8 cellular contexts compared by ENCODE assay signal in the genomic region with DNA sequence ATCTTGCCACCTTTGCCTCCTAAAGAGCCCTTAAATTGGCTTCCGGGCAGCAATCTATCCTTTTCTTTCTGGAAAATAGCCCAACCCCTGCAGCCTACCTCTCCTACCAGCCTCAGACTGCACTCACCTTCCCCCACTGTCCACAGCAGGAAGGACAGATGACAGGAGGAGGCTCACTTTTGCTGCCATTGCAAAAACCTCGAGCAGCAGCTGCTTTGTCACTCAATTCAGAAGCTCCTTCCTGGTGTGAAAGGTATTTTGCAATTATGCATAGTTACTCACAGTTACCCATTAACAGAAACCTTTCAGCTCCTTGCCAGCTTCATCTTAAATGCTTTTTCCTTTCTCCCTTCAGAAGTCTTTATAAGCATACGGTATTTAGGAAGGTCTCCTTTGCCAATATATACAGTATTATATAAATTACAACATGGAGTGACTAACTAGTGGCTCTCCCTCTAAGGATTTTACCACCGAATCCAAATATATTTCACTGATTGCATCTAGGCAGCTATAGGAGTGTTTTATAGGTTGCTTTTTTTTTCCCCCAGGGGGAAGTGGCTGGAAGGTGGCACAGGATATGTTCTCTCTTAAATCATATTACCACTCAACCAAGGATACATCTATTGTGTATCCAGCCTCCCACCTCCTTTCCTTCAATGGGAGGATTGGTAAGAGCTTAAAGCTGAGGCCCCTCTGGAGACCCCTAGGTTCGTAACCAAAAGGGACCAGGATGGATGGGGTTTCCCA.
DNase-seq lines count a peak whose midpoint lies in the region; ATAC-seq, FAIRE-seq and TF ChIP-seq lines count a peak whose summit lies in the region.

No MANE protein-coding gene starts in this region.

- peak; percentile 54 for DNase-seq in NCI-H2107 (lab: John Stamatoyannopoulos, UW)
- DNase-seq in pancreas = peak in 2 of 6 donors; percentile 27 to 44
- DNase-seq in amygdala (lab: John Stamatoyannopoulos, UW) = no peak
- DNase-seq in COLO829 (ENCODE audit: low spot score) = no peak
- no peak for DNase-seq in activated CD4-positive, alpha-beta T cell treated with anti-CD3 and anti-CD28 coated beads for 1 hour

- H3K27ac ChIP-seq in HUES48 (ENCODE audit: low read depth, low read length) (peak overlapping the region; percentile 74), pancreas (peak overlapping the region in 1 of 4 donors; percentile 6)

- 0 out of 2 replicates have a peak overlapping the region, but pooled peaks have one; percentile 31 for H3K4me3 ChIP-seq in HUES48 (ENCODE audit: low read depth, low read length)
- H3K4me3 ChIP-seq in pancreas = no peak overlapping the region

- 36 to 40% methylated on average over 5 of the region's 5 CpGs for WGBS in pancreas, 2 donors

- no peaks in the 10 kb centered on the region for H3K27me3 Mint-ChIP-seq in brain
- no peaks in the 10 kb centered on the region for H3K27me3 Mint-ChIP-seq in stimulated activated memory B cell treated with anti-CD40 and anti-IgM and Interleukin-4, amounts not matched to agents 10 μg/mL and 1 μg/mL and 100 μg/mL, for 72 hours

- no peak for TF ChIP-seq CTCF in brain (conservative IDR thresholded peaks at IDR 0.05)
- no peak for TF ChIP-seq CTCF in pancreas (IDR thresholded peaks at IDR 0.05)

- no peaks in the 10 kb centered on the region for H3K27me3 ChIP-seq in HUES48 (ENCODE audit: control insufficient read depth, insufficient read depth, low read length)
- H3K27me3 ChIP-seq in pancreas = no peaks in the 10 kb centered on the region

- peak; percentile 75 to 96 (median 94) for ATAC-seq in pancreas
- ATAC-seq in stimulated activated memory B cell treated with anti-CD40 and anti-IgM and Interleukin-4, amounts not matched to agents 10 μg/mL and 1 μg/mL and 100 μg/mL, for 72 hours = no peak

- peaks cover 69% of the 10 kb centered on the region for H3K4me1 Mint-ChIP-seq in brain
- no peaks in the 10 kb centered on the region for H3K4me1 Mint-ChIP-seq in stimulated activated memory B cell treated with anti-CD40 and anti-IgM and Interleukin-4, amounts not matched to agents 10 μg/mL and 1 μg/mL and 100 μg/mL, for 72 hours

- intact Hi-C loops in pancreas (cut with DNase I) = no loop called here

- no peak overlapping the region for H3K9ac ChIP-seq in HUES48 (ENCODE audit: low read depth, low read length)

- H3K36me3 Mint-ChIP-seq in brain = no peaks in the 10 kb centered on the region
- H3K36me3 Mint-ChIP-seq in stimulated activated memory B cell treated with anti-CD40 and anti-IgM and Interleukin-4, amounts not matched to agents 10 μg/mL and 1 μg/mL and 100 μg/mL, for 72 hours = no peaks in the 10 kb centered on the region

- FAIRE-seq in pancreas (lab: Jason Lieb, UNC) = no peak

- no peaks in the 10 kb centered on the region for H3K9me3 Mint-ChIP-seq in brain
- no peaks in the 10 kb centered on the region for H3K9me3 Mint-ChIP-seq in stimulated activated memory B cell treated with anti-CD40 and anti-IgM and Interleukin-4, amounts not matched to agents 10 μg/mL and 1 μg/mL and 100 μg/mL, for 72 hours

- H3K4me1 ChIP-seq in HUES48 (ENCODE audit: control insufficient read depth, insufficient read depth, low read length) (peaks cover 36% of the 10 kb centered on the region), pancreas (peaks cover 0 to 5% (median 5%) of the 10 kb centered on the region in 3 donors)

- H3K27ac Mint-ChIP-seq in brain = peak overlapping the region; percentile 70 to 96 (median 80)
- H3K27ac Mint-ChIP-seq in stimulated activated memory B cell treated with anti-CD40 and anti-IgM and Interleukin-4, amounts not matched to agents 10 μg/mL and 1 μg/mL and 100 μg/mL, for 72 hours = no peak overlapping the region

- H3K36me3 ChIP-seq in HUES48 (ENCODE audit: control insufficient read depth, insufficient read depth, low read length) (no peaks in the 10 kb centered on the region), pancreas (no peaks in the 10 kb centered on the region)

- peak overlapping the region; percentile 10 to 65 (median 57) for H3K4me3 Mint-ChIP-seq in brain
- H3K4me3 Mint-ChIP-seq in stimulated activated memory B cell treated with anti-CD40 and anti-IgM and Interleukin-4, amounts not matched to agents 10 μg/mL and 1 μg/mL and 100 μg/mL, for 72 hours = no peak overlapping the region

- H3K9me3 ChIP-seq in HUES48 (ENCODE audit: control insufficient read depth, insufficient read depth, low read length) (no peaks in the 10 kb centered on the region), pancreas (no peaks in the 10 kb centered on the region)
